In the genomic region with DNA sequence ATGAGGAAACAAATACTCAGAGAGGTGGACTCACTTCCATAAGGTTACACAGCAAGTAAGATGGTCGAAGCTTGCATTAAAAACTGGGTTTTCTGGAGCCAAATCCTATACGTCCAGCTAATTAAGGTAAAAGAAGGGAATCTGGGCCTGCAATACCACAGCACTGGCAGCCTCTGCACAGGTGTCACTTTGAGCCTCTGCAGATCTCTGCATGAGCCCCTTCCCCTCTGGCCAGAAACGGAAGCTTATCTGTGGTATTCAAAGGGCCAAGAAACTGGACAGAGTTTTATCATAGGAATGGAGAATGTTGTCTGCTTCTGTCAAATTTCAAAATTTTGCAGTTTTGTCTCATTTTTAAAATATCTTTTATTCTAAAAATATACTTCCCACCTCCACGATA, we compare ENCODE assay signal across 23 cellular contexts.
"Had no signal": no experiment of that assay in that cellular context is flagged by ENCODE, and none has a peak within 500 bp of the region (broad histone marks: within the 10 kb centered on the region; RNA-seq: fewer than 3 reads in every experiment).

No MANE protein-coding gene starts in this region.

- ATAC-seq: natural killer cell; psoas muscle; right cardiac atrium; sciatic nerve; stimulated activated memory B cell treated with anti-CD40 and anti-IgM and Interleukin-4, amounts not matched to agents 10 μg/mL and 1 μg/mL and 100 μg/mL, for 72 hours; stimulated activated naive CD8-positive, alpha-beta T cell treated with anti-CD3 and anti-CD28 coated beads, Interleukin-15, amount 100 ng/mL, for 72 hours; stimulated activated naive CD8-positive, alpha-beta T cell treated with anti-CD3 and anti-CD28 coated beads, Interleukin-15, Interleukin-2, amounts not matched to agents 100 U/mL and 50 U/mL, for 24 hours; upper lobe of right lung had no signal

- DNase-seq: natural killer cell; occipital lobe; ovary; posterior cingulate gyrus; psoas muscle; right cardiac atrium; spleen; stimulated activated CD4-positive, alpha-beta T cell treated with anti-CD3 and anti-CD28 coated beads, Interleukin-12 subunit alpha, Interleukin-12 subunit beta, amount 100 ng/mL, for 4 hours; stimulated activated CD4-positive, alpha-beta T cell treated with anti-CD3 and anti-CD28 coated beads, Interleukin-1b, Interleukin-23, amount 100 ng/mL, for 48 hours; stimulated activated CD4-positive, alpha-beta T cell treated with anti-CD3 and anti-CD28 coated beads, Interleukin-4, amount 100 ng/mL, for 1 hour; stimulated activated CD4-positive, alpha-beta T cell treated with anti-CD3 and anti-CD28 coated beads, Interleukin-4, amount 100 ng/mL, for 4 hours; stimulated activated CD8-positive, alpha-beta memory T cell treated with anti-CD3 and anti-CD28 coated beads, Interleukin-4, amount 100 ng/mL, for 48 hours; stimulated activated naive CD4-positive, alpha-beta T cell; stimulated activated naive CD8-positive, alpha-beta T cell treated with anti-CD3 and anti-CD28 coated beads, Interleukin-15, amount 100 ng/mL, for 72 hours; stimulated activated naive CD8-positive, alpha-beta T cell treated with anti-CD3 and anti-CD28 coated beads, Interleukin-15, Interleukin-2, amounts not matched to agents 100 U/mL and 50 U/mL, for 24 hours; substantia nigra; testis; tibial artery; transverse colon; upper lobe of right lung; uterus had no signal
